ENCODE assay signal across 8 cellular contexts in genomic region chr22:36352775-36353507, GRCh38. TPM values are rescaled to one million over a fixed set of nuclear protein-coding genes. Genes with fewer than 3 reads are reported as not detected.
DNase-seq lines count a peak whose midpoint lies in the region; ATAC-seq, FAIRE-seq and TF ChIP-seq lines count a peak whose summit lies in the region.

No MANE protein-coding gene starts in this region.

- H3K9me2 ChIP-seq in HCT116 (ENCODE audit: insufficient read depth) = no peaks in the 10 kb centered on the region

- peak overlapping the region; percentile 49; the same call in 1 of the 2 replicates for H3K27ac ChIP-seq in HCT116 (ENCODE audit: low read depth, low read length)

- H3K79me2 ChIP-seq in HCT116 (ENCODE audit: insufficient read depth, low read length) = peaks cover 99% of the 10 kb centered on the region

- POLR2A ChIA-PET in HCT116 (lab: Charles Lee) = interaction anchor here (0.6 kb wide), 1 partner anchor 105 kb away, joined by 4 read pairs; no protein-coding TSS in a partner anchor
- POLR2A ChIA-PET in activated CD4-positive, alpha-beta T cell treated with anti-CD3 and anti-CD28 coated beads, Interleukin-2, amount 10 ng/mL, durations not matched to agents 7 days and 5 days (lab: Charles Lee) = interaction anchor here (1.2 kb wide), 1 partner anchor 17 kb away, joined by 5 read pairs; no protein-coding TSS in a partner anchor

- no peaks in the 10 kb centered on the region for H3K27me3 Mint-ChIP-seq in activated CD4-positive, alpha-beta T cell treated with anti-CD3 and anti-CD28 coated beads, Interleukin-2, amount 10 ng/mL, durations not matched to agents 7 days and 5 days

- H3K36me3 ChIP-seq in HCT116 (ENCODE audit: control insufficient read depth in 1 of 2, insufficient read depth in 2 of 2, low read length in 2 of 2) = peaks cover 2 to 7% of the 10 kb centered on the region in 2 experiments; a peak in 3 of 4 replicates

- no peak for TF ChIP-seq RAD21 in HCT116 (IDR thresholded peaks at IDR 0.05; ENCODE audit: low read depth)

- H4K20me1 ChIP-seq in HCT116 (ENCODE audit: insufficient read depth) = peaks cover 10% of the 10 kb centered on the region; the same call in 1 of the 2 replicates

- DNase-seq in HCT116 (ENCODE audit: low read depth, low spot score) = no peak
- no peak for DNase-seq in activated CD4-positive, alpha-beta T cell treated with anti-CD3 and anti-CD28 coated beads, Interleukin-2, amount 10 ng/mL, durations not matched to agents 7 days and 5 days
- DNase-seq in Right ventricle myocardium superior = peak; percentile 79
- peak; percentile 74 for DNase-seq in skeletal muscle cell (ENCODE audit: low read depth)
- DNase-seq in urothelium cell line (ENCODE audit: low spot score) = no peak
- no peak for DNase-seq in AG08395 (ENCODE audit: low spot score)
- no peak for DNase-seq in anterior cingulate cortex (lab: John Stamatoyannopoulos, UW)

- H3K4me1 Mint-ChIP-seq in activated CD4-positive, alpha-beta T cell treated with anti-CD3 and anti-CD28 coated beads, Interleukin-2, amount 10 ng/mL, durations not matched to agents 7 days and 5 days = peaks cover 92% of the 10 kb centered on the region

- peaks cover 59% of the 10 kb centered on the region for H3K36me3 Mint-ChIP-seq in activated CD4-positive, alpha-beta T cell treated with anti-CD3 and anti-CD28 coated beads, Interleukin-2, amount 10 ng/mL, durations not matched to agents 7 days and 5 days (ENCODE audit: low read depth)

- peaks cover 53 to 80% of the 10 kb centered on the region in 2 experiments for H3K4me1 ChIP-seq in HCT116 (ENCODE audit: control insufficient read depth in 1 of 2, insufficient read depth in 2 of 2, low read length in 2 of 2)

- RAD21 ChIA-PET in HCT116 (lab: Charles Lee; ENCODE audit: low non-redundant PET in 1 of 2, low total read pairs in 2 of 2, uncharacterized antibody in 2 of 2, unreplicated experiment in 2 of 2) = no interaction called here

- no peaks in the 10 kb centered on the region for H3K27me3 ChIP-seq in HCT116 (ENCODE audit: insufficient read depth, low read length)

- no peak for TF ChIP-seq CTCF in HCT116 (IDR thresholded peaks at IDR 0.05 in 2 of 3, conservative IDR thresholded peaks at IDR 0.05 in 1 of 3; ENCODE audit: borderline replicate concordance in 1 of 3, insufficient read depth in 1 of 3, low read depth in 2 of 3, low read length in 2 of 3)

- peak overlapping the region; percentile 59 for H3K4me2 ChIP-seq in HCT116 (ENCODE audit: low read length)

- intact Hi-C loops in HCT116 (cut with micrococcal nuclease) (no loop called here), Right ventricle myocardium superior (cut with DNase I) (no loop called here)

- no peak overlapping the region for H3K4me3 Mint-ChIP-seq in activated CD4-positive, alpha-beta T cell treated with anti-CD3 and anti-CD28 coated beads, Interleukin-2, amount 10 ng/mL, durations not matched to agents 7 days and 5 days

- H2AFZ ChIP-seq in HCT116 (ENCODE audit: low read depth, low read length, poor library complexity, severe bottlenecking) = no peak overlapping the region

- CTCF ChIA-PET in HCT116 (lab: Charles Lee) = no interaction called here
- CTCF ChIA-PET in activated CD4-positive, alpha-beta T cell treated with anti-CD3 and anti-CD28 coated beads, Interleukin-2, amount 10 ng/mL, durations not matched to agents 7 days and 5 days (lab: Charles Lee) = interaction anchor here (1.2 to 4.5 kb wide), 6 partner anchors 9 to 26 kb away, joined by 4 to 19 read pairs (median 4); no protein-coding TSS in a partner anchor

- H3K9me3 ChIP-seq in HCT116 (ENCODE audit: control insufficient read depth in 1 of 2, insufficient read depth in 1 of 2, low read depth in 1 of 2, low read length in 2 of 2) = no peaks in the 10 kb centered on the region

- H3K9ac ChIP-seq in HCT116 (ENCODE audit: low read length) = peak overlapping the region; percentile 30; the same call in 1 of the 2 replicates

- no peak for FAIRE-seq in urothelium cell line (lab: Jason Lieb, UNC)

- H3K9me3 Mint-ChIP-seq in activated CD4-positive, alpha-beta T cell treated with anti-CD3 and anti-CD28 coated beads, Interleukin-2, amount 10 ng/mL, durations not matched to agents 7 days and 5 days = no peaks in the 10 kb centered on the region

- H3K4me3 ChIP-seq in HCT116 (replicated peaks in 1 of 2; ENCODE audit: low read depth in 1 of 2, low read length in 2 of 2) (no peak overlapping the region), skeletal muscle cell (ENCODE audit: low read depth, low read length) (no peak overlapping the region)

- no TSS peak for BruUV-seq in HCT116 (replicated peaks; lab: Mats Ljungman, UMichigan)

- peak; percentile 28; the same call in 1 of the 2 replicates for ATAC-seq in HCT116
- ATAC-seq in Right ventricle myocardium superior (ENCODE audit: poor library complexity) = peak; percentile 30
- ATAC-seq in GM21360 (IDR thresholded peaks at IDR 0.05; ENCODE audit: unreplicated experiment) = no peak

- TF ChIP-seq POLR2A in HCT116 (IDR thresholded peaks at IDR 0.05; ENCODE audit: borderline replicate concordance, extremely low read depth, insufficient read depth, insufficient read length) = no peak

- peak overlapping the region; percentile 69 for H3K27ac Mint-ChIP-seq in activated CD4-positive, alpha-beta T cell treated with anti-CD3 and anti-CD28 coated beads, Interleukin-2, amount 10 ng/mL, durations not matched to agents 7 days and 5 days

TF ChIP-seq in HCT116, 20 proteins besides CTCF, POLR2A, EP300 and RAD21:
- TF ChIP-seq CBX3 (IDR thresholded peaks at IDR 0.05; ENCODE audit: low read depth) (no peak), ZNF274 (IDR thresholded peaks at IDR 0.05; ENCODE audit: low read depth, low read length) (no peak), EZH2 (IDR thresholded peaks at IDR 0.05) (no peak), ZBTB33 (IDR thresholded peaks at IDR 0.05; ENCODE audit: extremely low read depth, insufficient replicate concordance, low read length) (no peak), FOSL1 (IDR thresholded peaks at IDR 0.05; ENCODE audit: low read depth) (no peak), SRF (IDR thresholded peaks at IDR 0.05; ENCODE audit: low read depth) (no peak), REST (IDR thresholded peaks at IDR 0.05; ENCODE audit: low read depth) (no peak), CEBPB (IDR thresholded peaks at IDR 0.05; ENCODE audit: low read depth) (no peak), EGR1 (IDR thresholded peaks at IDR 0.05; ENCODE audit: low read depth) (no peak), JUND (IDR thresholded peaks at IDR 0.05) (no peak), SP1 (IDR thresholded peaks at IDR 0.05; ENCODE audit: low read depth) (no peak)

RNA-seq across cellular contexts. Expression of gene MYH9, which starts 34.8 kb away (rescaled TPM):
- total RNA-seq in HCT116 (2021; ENCODE audit: unreplicated experiment) (258 TPM), Right ventricle myocardium superior (138 TPM)
- polyA plus RNA-seq in HCT116 (2012) = 205 and 249 TPM in 2 replicates
- 1,000 to 10,000 TPM in 1 of 2 experiments, 100 to 1,000 TPM in 1; 881 to 1,009 TPM for total RNA-seq in activated CD4-positive, alpha-beta T cell treated with anti-CD3 and anti-CD28 coated beads, Interleukin-2, amount 10 ng/mL, durations not matched to agents 7 days and 5 days

Comparison
In these comparisons a context has a peak if more than half of its experiments do, and no peak if none do; other contexts are left out.
1. DNase-seq: peak in Right ventricle myocardium superior (single experiment) and skeletal muscle cell (single experiment); none in HCT116 (single experiment), activated CD4-positive, alpha-beta T cell treated with anti-CD3 and anti-CD28 coated beads, Interleukin-2, amount 10 ng/mL, durations not matched to agents 7 days and 5 days (single experiment), urothelium cell line (single experiment), AG08395 (single experiment) and anterior cingulate cortex (0 of 58).